In genomic region chr10:24360286-24361127, GRCh38 we compare ENCODE assay signal across 1 cellular context.
TF ChIP-seq lines count a peak whose summit lies in the region.

No MANE protein-coding gene starts in this region.

TF ChIP-seq in GM23338, 12 proteins besides CTCF, POLR2A, EP300 and RAD21 (continued from another document):
- TF ChIP-seq ETS1 (IDR thresholded peaks at IDR 0.05) = no peak
- TF ChIP-seq EZH2 (IDR thresholded peaks at IDR 0.05; ENCODE audit: low read depth, unreplicated experiment) = no peak
- TF ChIP-seq REST (IDR thresholded peaks at IDR 0.05; ENCODE audit: unreplicated experiment) = no peak
- TF ChIP-seq JUNB (IDR thresholded peaks at IDR 0.05; ENCODE audit: unreplicated experiment) = no peak
- TF ChIP-seq NANOG (IDR thresholded peaks at IDR 0.05; ENCODE audit: borderline replicate concordance) = no peak
- no peak for TF ChIP-seq EZH2phosphoT487 (IDR thresholded peaks at IDR 0.05; ENCODE audit: unreplicated experiment)
- TF ChIP-seq ZNF114 (CRISPR knock-in tag; IDR thresholded peaks at IDR 0.05) = no peak
